In the genomic region with DNA sequence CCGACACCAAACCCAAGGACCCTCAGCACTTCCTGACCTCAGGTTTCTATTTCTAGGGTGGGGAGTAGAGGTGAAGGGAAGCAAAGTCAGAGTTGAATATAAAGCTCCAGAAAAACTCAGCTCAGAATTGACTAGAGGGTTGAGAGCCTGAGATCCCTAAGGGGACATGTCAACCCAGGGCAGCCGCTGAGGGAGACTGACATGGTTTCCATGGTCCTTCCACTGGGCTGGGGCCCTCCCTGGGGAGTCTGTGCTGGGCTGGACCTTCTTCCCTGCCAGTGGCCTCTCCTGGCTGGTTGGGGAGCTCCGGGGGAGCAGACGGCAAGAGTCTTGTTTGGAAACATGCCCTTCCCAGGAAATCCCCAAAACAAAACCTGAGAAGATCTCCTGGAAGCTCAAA, we compare ENCODE assay signal across 11 cellular contexts.
DNase-seq lines count a peak whose midpoint lies in the region; ATAC-seq and TF ChIP-seq lines count a peak whose summit lies in the region.
"Had no signal": no experiment of that assay in that cellular context is flagged by ENCODE, and none has a peak within 500 bp of the region (broad histone marks: within the 10 kb centered on the region; RNA-seq: fewer than 3 reads in every experiment).

No MANE protein-coding gene starts in this region.

- H3K27me3 ChIP-seq in CD4-positive, alpha-beta T cell (ENCODE audit: control insufficient read depth, insufficient read depth, low read length), result no peaks in the 10 kb centered on the region

- DNase-seq in CD4-positive, alpha-beta T cell, result no peak
- DNase-seq in T-helper 17 cell (peak in 2 of 3 donors; percentile 1 to 6), cardiac septum (ENCODE audit: low spot score) (peak; percentile 71), posterior vena cava (ENCODE audit: low spot score) (peak; percentile 78), foreskin fibroblast (no peak), NCI-H2196 treated with DMSO at 0.1 percent for 48 hours (lab: John Stamatoyannopoulos, UW; ENCODE audit: unreplicated experiment) (no peak)
- DNase-seq: activated CD4-positive, alpha-beta T cell treated with anti-CD3 and anti-CD28 coated beads for 1 hour; kidney glomerular epithelial cell; NCI-H524 had no signal

- no peaks in the 10 kb centered on the region for H3K9me3 ChIP-seq in CD4-positive, alpha-beta T cell (ENCODE audit: control insufficient read depth, low read length)
- no peaks in the 10 kb centered on the region for H3K9me3 ChIP-seq in T-helper 17 cell (ENCODE audit: control insufficient read depth, low read length, poor library complexity, severe bottlenecking)

- no peaks in the 10 kb centered on the region for H3K36me3 Mint-ChIP-seq in CD4-positive, alpha-beta T cell (ENCODE audit: low read depth)
- no peaks in the 10 kb centered on the region for H3K36me3 Mint-ChIP-seq in T-helper 17 cell (ENCODE audit: low read depth)

- intact Hi-C loops in CD4-positive, alpha-beta T cell (cut with DNase I, micrococcal nuclease), result no loop called here
- intact Hi-C loops in cardiac septum (cut with DNase I), result no loop called here
- intact Hi-C loops in posterior vena cava (cut with DNase I), result no loop called here

- POLR2A ChIA-PET in CD4-positive, alpha-beta T cell (lab: Charles Lee), result no interaction called here

- ATAC-seq in CD4-positive, alpha-beta T cell (ENCODE audit: poor library complexity), result no peak
- no peak for ATAC-seq in T-helper 17 cell
- ATAC-seq in GM18873 (IDR thresholded peaks at IDR 0.05; ENCODE audit: low FRiP score, unreplicated experiment), result no peak
- no peak for ATAC-seq in GM19023 (IDR thresholded peaks at IDR 0.05; ENCODE audit: unreplicated experiment)

- no peaks in the 10 kb centered on the region for H3K9me3 Mint-ChIP-seq in CD4-positive, alpha-beta T cell

- peaks cover 20% of the 10 kb centered on the region for H3K4me1 Mint-ChIP-seq in CD4-positive, alpha-beta T cell (ENCODE audit: low read depth)
- peaks cover 23% of the 10 kb centered on the region for H3K4me1 Mint-ChIP-seq in T-helper 17 cell

- no peak overlapping the region for H3K27ac ChIP-seq in CD4-positive, alpha-beta T cell (ENCODE audit: low read depth, low read length)

- TF ChIP-seq CTCF in CD4-positive, alpha-beta T cell (IDR thresholded peaks at IDR 0.05), result no peak
- TF ChIP-seq CTCF in foreskin fibroblast (IDR thresholded peaks at IDR 0.05; ENCODE audit: low read depth, low read length), result no peak

- no peak overlapping the region for H3K4me3 ChIP-seq in foreskin fibroblast (ENCODE audit: low read depth in 1 of 2, low read length in 2 of 2)

- CTCF ChIA-PET in CD4-positive, alpha-beta T cell (lab: Charles Lee), result interaction anchor here (1.9 kb wide), 1 partner anchor 419 kb away, joined by 7 read pairs; no protein-coding TSS in a partner anchor

- H3K27ac Mint-ChIP-seq in CD4-positive, alpha-beta T cell, result peak overlapping the region; percentile 79
- H3K27ac Mint-ChIP-seq in T-helper 17 cell, result peak overlapping the region; percentile 90

- peaks cover 4% of the 10 kb centered on the region for H3K27me3 Mint-ChIP-seq in CD4-positive, alpha-beta T cell
- H3K27me3 Mint-ChIP-seq in T-helper 17 cell, result no peaks in the 10 kb centered on the region

- H3K4me3 Mint-ChIP-seq in CD4-positive, alpha-beta T cell, result no peak overlapping the region
- H3K4me3 Mint-ChIP-seq in T-helper 17 cell, result no peak overlapping the region

Comparison
In these comparisons a context has a peak if more than half of its experiments do, and no peak if none do; other contexts are left out.
1. DNase-seq: peak in T-helper 17 cell (2 of 3), cardiac septum (single experiment) and posterior vena cava (single experiment); none in CD4-positive, alpha-beta T cell (0 of 10), foreskin fibroblast (0 of 2) and NCI-H2196 treated with DMSO at 0.1 percent for 48 hours (single experiment).